Comparison of ENCODE assay signal across 17 cellular contexts in genomic region chr4:99857302-99857701, GRCh38. TPM values are rescaled to one million over a fixed set of nuclear protein-coding genes. Genes with fewer than 3 reads are reported as not detected.
A peak's percentile ranks its signal among the peaks of the same experiment; 100 is the strongest.
DNase-seq lines count a peak whose midpoint lies in the region; ATAC-seq and TF ChIP-seq lines count a peak whose summit lies in the region.
"Had no signal": no experiment of that assay in that cellular context is flagged by ENCODE, and none has a peak within 500 bp of the region (broad histone marks: within the 10 kb centered on the region; RNA-seq: fewer than 3 reads in every experiment).

No MANE protein-coding gene starts in this region.

- peaks cover 84% of the 10 kb centered on the region for H3K4me1 Mint-ChIP-seq in activated T-cell treated with anti-CD3 and anti-CD28 coated beads, Interleukin-2, amount 50 U/mL, for 24 hours (ENCODE audit: low read depth)
- H3K4me1 Mint-ChIP-seq in activated naive CD8-positive, alpha-beta T cell treated with anti-CD3 and anti-CD28 coated beads for 36 hours, result peaks cover 61% of the 10 kb centered on the region
- peaks cover 68% of the 10 kb centered on the region for H3K4me1 Mint-ChIP-seq in stimulated activated naive CD8-positive, alpha-beta T cell treated with anti-CD3 and anti-CD28 coated beads, Interleukin-15, amount 100 ng/mL, for 72 hours
- H3K4me1 Mint-ChIP-seq in activated T-cell treated with anti-CD3 and anti-CD28 coated beads, Interleukin-2, amount 50 U/mL, for 4 hours (ENCODE audit: low read depth), result peaks cover 57% of the 10 kb centered on the region

- no peak for TF ChIP-seq POLR2A in sigmoid colon (IDR thresholded peaks at IDR 0.05)

- intact Hi-C loops in sigmoid colon (cut with DNase I), result no loop called here

- no peaks in the 10 kb centered on the region for H3K36me3 ChIP-seq in sigmoid colon

- H3K27me3 ChIP-seq in sigmoid colon, result no peaks in the 10 kb centered on the region
- H3K27me3 ChIP-seq: testis had no signal

- no peak for DNase-seq in activated T-cell treated with anti-CD3 and anti-CD28 coated beads, Interleukin-2, amount 50 U/mL, for 24 hours
- DNase-seq in activated T-cell treated with anti-CD3 and anti-CD28 coated beads, Interleukin-2, amount 50 U/mL, for 1 hour, result no peak
- DNase-seq in NOMO-1 treated with DMSO at 0.1 percent for 48 hours (lab: John Stamatoyannopoulos, UW; ENCODE audit: unreplicated experiment), result peak; percentile 85
- no peak for DNase-seq in activated naive CD8-positive, alpha-beta T cell treated with anti-CD3 and anti-CD28 coated beads for 36 hours
- DNase-seq in stimulated activated naive CD8-positive, alpha-beta T cell treated with anti-CD3 and anti-CD28 coated beads, Interleukin-15, amount 100 ng/mL, for 72 hours, result no peak
- no peak for DNase-seq in sigmoid colon
- no peak for DNase-seq in activated T-cell treated with anti-CD3 and anti-CD28 coated beads, Interleukin-2, amount 50 U/mL, for 4 hours
- DNase-seq: ACHN; caudate nucleus; effector memory CD8-positive, alpha-beta T cell; naive thymus-derived CD4-positive, alpha-beta T cell; NCI-H774; psoas muscle; T-helper 9 cell; testis had no signal

- H3K4me3 Mint-ChIP-seq in activated T-cell treated with anti-CD3 and anti-CD28 coated beads, Interleukin-2, amount 50 U/mL, for 24 hours, result peak overlapping the region; percentile 66
- H3K4me3 Mint-ChIP-seq in activated naive CD8-positive, alpha-beta T cell treated with anti-CD3 and anti-CD28 coated beads for 36 hours, result peak overlapping the region; percentile 15
- peak overlapping the region in 1 of 2 donors; percentile 18 for H3K4me3 Mint-ChIP-seq in stimulated activated naive CD8-positive, alpha-beta T cell treated with anti-CD3 and anti-CD28 coated beads, Interleukin-15, amount 100 ng/mL, for 72 hours
- no peak overlapping the region for H3K4me3 Mint-ChIP-seq in activated T-cell treated with anti-CD3 and anti-CD28 coated beads, Interleukin-2, amount 50 U/mL, for 4 hours
- H3K4me3 Mint-ChIP-seq: effector memory CD8-positive, alpha-beta T cell had no signal

- H3K27me3 Mint-ChIP-seq in activated T-cell treated with anti-CD3 and anti-CD28 coated beads, Interleukin-2, amount 50 U/mL, for 24 hours, result no peaks in the 10 kb centered on the region
- no peaks in the 10 kb centered on the region for H3K27me3 Mint-ChIP-seq in activated naive CD8-positive, alpha-beta T cell treated with anti-CD3 and anti-CD28 coated beads for 36 hours
- H3K27me3 Mint-ChIP-seq in stimulated activated naive CD8-positive, alpha-beta T cell treated with anti-CD3 and anti-CD28 coated beads, Interleukin-15, amount 100 ng/mL, for 72 hours, result no peaks in the 10 kb centered on the region
- H3K27me3 Mint-ChIP-seq in activated T-cell treated with anti-CD3 and anti-CD28 coated beads, Interleukin-2, amount 50 U/mL, for 4 hours (ENCODE audit: low read depth), result no peaks in the 10 kb centered on the region
- H3K27me3 Mint-ChIP-seq: effector memory CD8-positive, alpha-beta T cell; naive thymus-derived CD4-positive, alpha-beta T cell had no signal

- no peak for ATAC-seq in stimulated activated naive CD8-positive, alpha-beta T cell treated with anti-CD3 and anti-CD28 coated beads, Interleukin-15, amount 100 ng/mL, for 72 hours
- no peak for ATAC-seq in HG02852 (IDR thresholded peaks at IDR 0.05; ENCODE audit: unreplicated experiment)
- ATAC-seq in activated T-cell treated with anti-CD3 and anti-CD28 coated beads, Interleukin-2, amount 50 U/mL, for 4 hours, result no peak
- ATAC-seq: effector memory CD8-positive, alpha-beta T cell; left lobe of liver; naive thymus-derived CD4-positive, alpha-beta T cell; psoas muscle had no signal

- TF ChIP-seq CTCF in sigmoid colon (IDR thresholded peaks at IDR 0.05), result no peak

- H3K4me1 ChIP-seq in sigmoid colon, result peaks cover 0 to 17% (median 7%) of the 10 kb centered on the region in 4 donors
- H3K4me1 ChIP-seq: psoas muscle had no signal

- no peaks in the 10 kb centered on the region for H3K9me3 Mint-ChIP-seq in activated T-cell treated with anti-CD3 and anti-CD28 coated beads, Interleukin-2, amount 50 U/mL, for 24 hours
- H3K9me3 Mint-ChIP-seq in activated naive CD8-positive, alpha-beta T cell treated with anti-CD3 and anti-CD28 coated beads for 36 hours, result no peaks in the 10 kb centered on the region
- no peaks in the 10 kb centered on the region for H3K9me3 Mint-ChIP-seq in stimulated activated naive CD8-positive, alpha-beta T cell treated with anti-CD3 and anti-CD28 coated beads, Interleukin-15, amount 100 ng/mL, for 72 hours
- H3K9me3 Mint-ChIP-seq in activated T-cell treated with anti-CD3 and anti-CD28 coated beads, Interleukin-2, amount 50 U/mL, for 4 hours, result no peaks in the 10 kb centered on the region
- H3K9me3 Mint-ChIP-seq: effector memory CD8-positive, alpha-beta T cell had no signal

- no peaks in the 10 kb centered on the region for H3K9me3 ChIP-seq in sigmoid colon
- H3K9me3 ChIP-seq: psoas muscle, testis had no signal

- H3K27ac Mint-ChIP-seq in activated T-cell treated with anti-CD3 and anti-CD28 coated beads, Interleukin-2, amount 50 U/mL, for 24 hours, result peak overlapping the region; percentile 96
- H3K27ac Mint-ChIP-seq in activated naive CD8-positive, alpha-beta T cell treated with anti-CD3 and anti-CD28 coated beads for 36 hours, result peak overlapping the region; percentile 74
- H3K27ac Mint-ChIP-seq in stimulated activated naive CD8-positive, alpha-beta T cell treated with anti-CD3 and anti-CD28 coated beads, Interleukin-15, amount 100 ng/mL, for 72 hours, result peak overlapping the region; percentile 8 to 15
- H3K27ac Mint-ChIP-seq: effector memory CD8-positive, alpha-beta T cell had no signal

- H3K36me3 Mint-ChIP-seq in activated T-cell treated with anti-CD3 and anti-CD28 coated beads, Interleukin-2, amount 50 U/mL, for 24 hours (ENCODE audit: low read depth), result peaks cover 82% of the 10 kb centered on the region
- peaks cover 61% of the 10 kb centered on the region for H3K36me3 Mint-ChIP-seq in activated naive CD8-positive, alpha-beta T cell treated with anti-CD3 and anti-CD28 coated beads for 36 hours
- H3K36me3 Mint-ChIP-seq in activated T-cell treated with anti-CD3 and anti-CD28 coated beads, Interleukin-2, amount 50 U/mL, for 4 hours (ENCODE audit: insufficient read depth), result peaks cover 28% of the 10 kb centered on the region

- 60 to 76% methylated on average over 3 of the region's 3 CpGs for WGBS in sigmoid colon, 2 donors

- H3K4me3 ChIP-seq in sigmoid colon, result no peak overlapping the region
- H3K4me3 ChIP-seq: psoas muscle, testis had no signal

- no peak overlapping the region for H3K27ac ChIP-seq in sigmoid colon
- H3K27ac ChIP-seq: psoas muscle, testis had no signal

- TF ChIP-seq EP300 in sigmoid colon (IDR thresholded peaks at IDR 0.05), result no peak

RNA-seq across cellular contexts. Expression of gene LAMTOR3, which starts 36.9 kb away (rescaled TPM):
- 10 to 100 TPM; 33.6 to 35.1 TPM for total RNA-seq in activated naive CD8-positive, alpha-beta T cell treated with anti-CD3 and anti-CD28 coated beads for 36 hours
- total RNA-seq in sigmoid colon, result 10 to 100 TPM; 36.6 to 77.2 (median 62.2) TPM
- 100 to 1,000 TPM in 2 of 3 donors, 10 to 100 TPM in 1; 54.6 to 201 (median 108) TPM for polyA plus RNA-seq in sigmoid colon
- 10 to 100 TPM; 37.0 to 39.7 (median 37.7) TPM for total RNA-seq in activated T-cell treated with anti-CD3 and anti-CD28 coated beads, Interleukin-2, amount 50 U/mL, for 4 hours

RNA-seq across cellular contexts. Expression of gene DAPP1, which starts 40.7 kb away (rescaled TPM):
- total RNA-seq in activated naive CD8-positive, alpha-beta T cell treated with anti-CD3 and anti-CD28 coated beads for 36 hours, result 10 to 100 TPM; 37.9 to 39.7 TPM
- 1 to 10 TPM in 3 of 4 donors, under 1 TPM in 1; 0.36 to 2.0 (median 1.2) TPM for total RNA-seq in sigmoid colon
- polyA plus RNA-seq in sigmoid colon, result 10 to 100 TPM in 1 of 3 donors, 1 to 10 TPM in 2; 1.2 to 17.9 (median 3.0) TPM
- 10 to 100 TPM; 25.7 to 33.0 (median 30.7) TPM for total RNA-seq in activated T-cell treated with anti-CD3 and anti-CD28 coated beads, Interleukin-2, amount 50 U/mL, for 4 hours

Comparison
In these comparisons a context has a peak if more than half of its experiments do, and no peak if none do; other contexts are left out.
1. H3K27ac Mint-ChIP-seq: peak in every context shown above with its lines; median percentile 96 in activated T-cell treated with anti-CD3 and anti-CD28 coated beads, Interleukin-2, amount 50 U/mL, for 24 hours; 74 in activated naive CD8-positive, alpha-beta T cell treated with anti-CD3 and anti-CD28 coated beads for 36 hours; 12 in stimulated activated naive CD8-positive, alpha-beta T cell treated with anti-CD3 and anti-CD28 coated beads, Interleukin-15, amount 100 ng/mL, for 72 hours.
2. RNA of gene DAPP1, which starts 40.7 kb away (total RNA-seq): 37.9 to 39.7 TPM in activated naive CD8-positive, alpha-beta T cell treated with anti-CD3 and anti-CD28 coated beads for 36 hours and 25.7 to 33.0 TPM in activated T-cell treated with anti-CD3 and anti-CD28 coated beads, Interleukin-2, amount 50 U/mL, for 4 hours; 0.36 to 2.0 TPM in sigmoid colon; every median in the first group is over 4 times any median in the second.